ENCODE assay signal across 23 cellular contexts in the genomic region with DNA sequence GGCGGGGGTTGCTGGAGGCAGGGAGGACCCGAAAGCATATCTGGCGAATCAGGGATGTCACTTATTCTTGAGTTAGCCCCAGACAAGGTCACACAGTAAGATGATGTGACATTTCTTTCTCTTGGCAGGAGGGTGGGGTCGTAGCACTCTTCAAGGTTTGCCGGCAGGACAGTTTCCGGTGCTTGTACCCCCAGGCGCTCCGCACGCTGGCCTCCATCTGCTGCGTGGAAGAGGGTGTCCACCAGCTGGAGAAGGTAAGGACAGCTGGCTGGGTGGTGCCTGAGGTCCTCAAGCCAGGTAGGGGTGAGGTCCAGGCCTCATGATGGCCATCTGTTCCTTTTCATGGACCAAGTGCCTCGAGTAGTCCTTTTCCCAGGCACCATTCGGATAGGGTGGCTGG.
A peak's percentile ranks its signal among the peaks of the same experiment; 100 is the strongest.
DNase-seq lines count a peak whose midpoint lies in the region; ATAC-seq, FAIRE-seq and TF ChIP-seq lines count a peak whose summit lies in the region.
"Had no signal": no experiment of that assay in that cellular context is flagged by ENCODE, and none has a peak within 500 bp of the region (broad histone marks: within the 10 kb centered on the region; RNA-seq: fewer than 3 reads in every experiment).

No MANE protein-coding gene starts in this region.

- no peaks in the 10 kb centered on the region for H3K36me3 ChIP-seq in liver (ENCODE audit: control insufficient read depth in 4 of 4, insufficient read depth in 3 of 4, low read depth in 1 of 4, low read length in 3 of 4)
- no peaks in the 10 kb centered on the region for H3K36me3 ChIP-seq in HepG2 (replicated peaks in 1 of 2; ENCODE audit: control insufficient read depth in 1 of 2, insufficient read depth in 2 of 2, low read length in 2 of 2)
- H3K36me3 ChIP-seq in endodermal cell (ENCODE audit: control insufficient read depth, insufficient read depth, low read length), result no peaks in the 10 kb centered on the region
- H3K36me3 ChIP-seq in right lobe of liver, result no peaks in the 10 kb centered on the region
- H3K36me3 ChIP-seq in thoracic aorta, result no peaks in the 10 kb centered on the region
- H3K36me3 ChIP-seq in psoas muscle (ENCODE audit: insufficient read depth in 1 of 2, low read depth in 1 of 2), result no peaks in the 10 kb centered on the region
- H3K36me3 ChIP-seq: BLaER1, HAP-1 had no signal

- H3K27me3 ChIP-seq in liver (ENCODE audit: control insufficient read depth in 4 of 4, insufficient read depth in 4 of 4, low read length in 3 of 4) (no peaks in the 10 kb centered on the region), HepG2 (ENCODE audit: control insufficient read depth in 1 of 2, insufficient read depth in 2 of 2, low read length in 2 of 2) (no peaks in the 10 kb centered on the region), endodermal cell (ENCODE audit: control insufficient read depth, insufficient read depth, low read length, poor library complexity, severe bottlenecking) (peaks cover 8% of the 10 kb centered on the region), right lobe of liver (no peaks in the 10 kb centered on the region), thoracic aorta (replicated peaks; ENCODE audit: insufficient read depth) (no peaks in the 10 kb centered on the region), psoas muscle (ENCODE audit: insufficient read depth in 3 of 3, low read length in 2 of 3) (no peaks in the 10 kb centered on the region)
- H3K27me3 ChIP-seq: BLaER1 had no signal

- H3K36me3 Mint-ChIP-seq in endodermal cell (ENCODE audit: low read depth), result no peaks in the 10 kb centered on the region
- H3K36me3 Mint-ChIP-seq in activated T-helper 17 cell treated with anti-CD3 and anti-CD28 coated beads, Interleukin-2, amount 50 U/mL, for 72 hours (ENCODE audit: low read depth), result no peaks in the 10 kb centered on the region
- H3K36me3 Mint-ChIP-seq: CD4-positive, CD25-positive, alpha-beta regulatory T cell; CD8-positive, alpha-beta T cell had no signal

- DNase-seq in HepG2 (ENCODE audit: low spot score) (no peak), endodermal cell (peak; percentile 13), right lobe of liver (no peak), thoracic aorta (ENCODE audit: low spot score) (no peak), 8988T (no peak), psoas muscle (no peak)
- DNase-seq: Caco-2; CD4-positive, CD25-positive, alpha-beta regulatory T cell; CD8-positive, alpha-beta T cell; DMS153; DND-41; GOT3; HFFc6 had no signal

- H2AFZ ChIP-seq in HepG2 (ENCODE audit: low read length), result no peak overlapping the region

- TF ChIP-seq POLR2A in HepG2 (IDR thresholded peaks at IDR 0.05; ENCODE audit: insufficient read depth in 1 of 2, low read depth in 2 of 2, low read length in 2 of 2), result no peak
- TF ChIP-seq POLR2A in right lobe of liver (IDR thresholded peaks at IDR 0.05), result no peak

- 98% methylated on average over 12 of the region's 12 CpGs for WGBS in liver
- WGBS in HepG2 (ENCODE audit: low lambda C conversion rate), result 28% methylated on average over 8 of the region's 12 CpGs
- 93 to 95% methylated on average over 10 to 12 of the region's 12 CpGs for WGBS in endodermal cell (ENCODE audit: insufficient coverage in 1 of 2, insufficient read length in 1 of 2), 2 experiments
- 83% methylated on average over 2 of the region's 12 CpGs for WGBS in right lobe of liver (ENCODE audit: insufficient coverage, low coverage, low lambda C conversion rate, missing lambda C conversion rate)
- 90 to 93% (median 93%) methylated on average over 12 of the region's 12 CpGs for WGBS in psoas muscle, 3 donors

- peaks cover 3 to 57% (median 34%) of the 10 kb centered on the region in 4 donors for H3K4me1 ChIP-seq in liver (ENCODE audit: control insufficient read depth in 4 of 4, insufficient read depth in 4 of 4, low read length in 3 of 4)
- peaks cover 12% of the 10 kb centered on the region for H3K4me1 ChIP-seq in HepG2 (ENCODE audit: insufficient read depth, low read length)
- H3K4me1 ChIP-seq in endodermal cell (ENCODE audit: control insufficient read depth, insufficient read depth, low read length), result no peaks in the 10 kb centered on the region
- H3K4me1 ChIP-seq in right lobe of liver, result peaks cover 0 to 43% (median 17%) of the 10 kb centered on the region in 4 donors
- H3K4me1 ChIP-seq in thoracic aorta (ENCODE audit: control insufficient read depth in 1 of 2, low read depth in 2 of 2), result peaks cover 0 to 48% of the 10 kb centered on the region in 2 donors
- peaks cover 25% of the 10 kb centered on the region for H3K4me1 ChIP-seq in psoas muscle
- H3K4me1 ChIP-seq: BLaER1, HAP-1 had no signal

- H3K4me3 ChIP-seq in liver (ENCODE audit: low read depth in 1 of 3, low read length in 3 of 3) (no peak overlapping the region), HepG2 (replicated peaks in 1 of 3; ENCODE audit: insufficient read depth in 1 of 3, low read depth in 2 of 3, low read length in 3 of 3) (no peak overlapping the region), endodermal cell (ENCODE audit: low read length) (no peak overlapping the region), right lobe of liver (no peak overlapping the region), thoracic aorta (no peak overlapping the region), psoas muscle (no peak overlapping the region)
- H3K4me3 ChIP-seq: BLaER1, HAP-1 had no signal

- intact Hi-C loops in HepG2 (cut with micrococcal nuclease; ENCODE audit: unreplicated experiment) (no loop called here), right lobe of liver (cut with DNase I) (loop anchor here in 1 of 2 donors (10.0 kb wide), 1 partner anchor 56 kb away; no protein-coding TSS in a partner anchor), psoas muscle (cut with DNase I) (loop anchor here (10.0 kb wide), 2 partner anchors 226 to 296 kb away; partner anchors contain the start of gene CALCA (in 2 of the 2))

- TF ChIP-seq EP300 in HepG2 (IDR thresholded peaks at IDR 0.05; ENCODE audit: low read depth in 2 of 2, low read length in 2 of 2) (no peak), HepG2 (CRISPR knock-in tag; IDR thresholded peaks at IDR 0.05; ENCODE audit: borderline replicate concordance) (no peak)

- H3K27ac ChIP-seq in liver (ENCODE audit: low read depth in 1 of 2, low read length in 2 of 2) (peak overlapping the region; percentile 63 to 80), HepG2 (ENCODE audit: extremely low read length, insufficient read depth, low read length) (no peak overlapping the region), endodermal cell (ENCODE audit: low read depth, low read length) (no peak overlapping the region), right lobe of liver (peak overlapping the region in 2 of 3 donors; percentile 63 to 83), thoracic aorta (peak overlapping the region; percentile 10 to 19), psoas muscle (no peak overlapping the region)
- H3K27ac ChIP-seq: BLaER1, C4-2B had no signal

- TF ChIP-seq CTCF in liver (IDR thresholded peaks at IDR 0.05; ENCODE audit: low read depth, low read length, missing input control) (no peak), HepG2 (CRISPR knock-in tag; IDR thresholded peaks at IDR 0.05) (no peak), endodermal cell (conservative IDR thresholded peaks at IDR 0.05) (no peak), right lobe of liver (IDR thresholded peaks at IDR 0.05) (no peak), thoracic aorta (IDR thresholded peaks at IDR 0.05) (no peak), psoas muscle (IDR thresholded peaks at IDR 0.05) (no peak)

- peaks cover 5% of the 10 kb centered on the region for H3K4me1 Mint-ChIP-seq in endodermal cell
- no peaks in the 10 kb centered on the region for H3K4me1 Mint-ChIP-seq in activated T-helper 17 cell treated with anti-CD3 and anti-CD28 coated beads, Interleukin-2, amount 50 U/mL, for 72 hours
- H3K4me1 Mint-ChIP-seq: B cell; CD4-positive, CD25-positive, alpha-beta regulatory T cell had no signal

- TF ChIP-seq RAD21 in liver (IDR thresholded peaks at IDR 0.05) (no peak), HepG2 (CRISPR knock-in tag; IDR thresholded peaks at IDR 0.05) (no peak)

- no peak for FAIRE-seq in HepG2 (lab: Jason Lieb, UNC)
- FAIRE-seq: A204.1, G401.6, GM12892, H54 had no signal

- H3K9me3 ChIP-seq in liver (ENCODE audit: control insufficient read depth in 4 of 4, low read length in 3 of 4), result no peaks in the 10 kb centered on the region
- no peaks in the 10 kb centered on the region for H3K9me3 ChIP-seq in HepG2 (ENCODE audit: low read length)
- no peaks in the 10 kb centered on the region for H3K9me3 ChIP-seq in endodermal cell (ENCODE audit: control insufficient read depth, low read length)
- H3K9me3 ChIP-seq in right lobe of liver, result no peaks in the 10 kb centered on the region
- H3K9me3 ChIP-seq in thoracic aorta, result no peaks in the 10 kb centered on the region
- no peaks in the 10 kb centered on the region for H3K9me3 ChIP-seq in psoas muscle
- H3K9me3 ChIP-seq: BLaER1, Caco-2, HAP-1 had no signal

- no peaks in the 10 kb centered on the region for H4K20me1 ChIP-seq in HepG2 (ENCODE audit: insufficient read depth, low read length)
- H4K20me1 ChIP-seq: BLaER1 had no signal

- CTCF ChIA-PET in HepG2 (lab: Yijun Ruan, JAX; ENCODE audit: low intra/inter-chr PET ratio, low total read pairs), result no interaction called here

- peaks cover 13% of the 10 kb centered on the region for H3K27me3 Mint-ChIP-seq in endodermal cell (ENCODE audit: insufficient read depth)
- H3K27me3 Mint-ChIP-seq in activated T-helper 17 cell treated with anti-CD3 and anti-CD28 coated beads, Interleukin-2, amount 50 U/mL, for 72 hours, result no peaks in the 10 kb centered on the region

- ATAC-seq in HepG2, result no peak
- ATAC-seq in right lobe of liver, result no peak
- ATAC-seq in thoracic aorta (ENCODE audit: insufficient number of reproducible peaks, low FRiP score, low read depth), result no peak
- ATAC-seq in psoas muscle, result no peak
- no peak for ATAC-seq in activated T-helper 17 cell treated with anti-CD3 and anti-CD28 coated beads, Interleukin-2, amount 50 U/mL, for 72 hours (replicated peaks)
- ATAC-seq: CD8-positive, alpha-beta T cell had no signal

- POLR2A ChIA-PET in HepG2 (lab: Yijun Ruan, JAX), result no interaction called here

- H3K27ac Mint-ChIP-seq in endodermal cell, result no peak overlapping the region
- H3K27ac Mint-ChIP-seq in activated T-helper 17 cell treated with anti-CD3 and anti-CD28 coated beads, Interleukin-2, amount 50 U/mL, for 72 hours, result no peak overlapping the region
- H3K27ac Mint-ChIP-seq: B cell; CD4-positive, CD25-positive, alpha-beta regulatory T cell; CD8-positive, alpha-beta T cell; HFFc6 had no signal

- no TSS peak for BruUV-seq in HepG2 (replicated peaks; lab: Mats Ljungman, UMichigan)

- H3K9me3 Mint-ChIP-seq in endodermal cell, result no peaks in the 10 kb centered on the region
- H3K9me3 Mint-ChIP-seq in activated T-helper 17 cell treated with anti-CD3 and anti-CD28 coated beads, Interleukin-2, amount 50 U/mL, for 72 hours, result no peaks in the 10 kb centered on the region
- H3K9me3 Mint-ChIP-seq: CD4-positive, CD25-positive, alpha-beta regulatory T cell; CD8-positive, alpha-beta T cell; HFFc6 had no signal

- in situ Hi-C loops in HepG2 (cut with HindIII; ENCODE audit: extremely low pct_ligation_motif_present, low pct_unique_long_range_greater_than_20kb), result no loop called here

- H3K4me3 Mint-ChIP-seq in endodermal cell, result no peak overlapping the region
- no peak overlapping the region for H3K4me3 Mint-ChIP-seq in activated T-helper 17 cell treated with anti-CD3 and anti-CD28 coated beads, Interleukin-2, amount 50 U/mL, for 72 hours
- H3K4me3 Mint-ChIP-seq: B cell; CD4-positive, CD25-positive, alpha-beta regulatory T cell; CD8-positive, alpha-beta T cell; HFFc6 had no signal

- H3K4me2 ChIP-seq in HepG2 (ENCODE audit: low read depth, low read length), result no peak overlapping the region
- H3K4me2 ChIP-seq: BLaER1 had no signal

- no peaks in the 10 kb centered on the region for H3K79me2 ChIP-seq in HepG2 (ENCODE audit: insufficient read depth, low read length)

- H3K9ac ChIP-seq in liver (ENCODE audit: low read depth in 1 of 2, low read length in 2 of 2) (no peak overlapping the region), HepG2 (ENCODE audit: insufficient read depth, low read depth, low read length) (no peak overlapping the region), endodermal cell (ENCODE audit: extremely low read depth, low read length, poor library complexity, severe bottlenecking) (no peak overlapping the region)
- H3K9ac ChIP-seq: BLaER1 had no signal

Comparison
In these comparisons a context has a peak if more than half of its experiments do, and no peak if none do; other contexts are left out.
1. H3K27ac ChIP-seq: peak in liver (2 of 2), right lobe of liver (2 of 3) and thoracic aorta (2 of 2); none in HepG2 (single experiment), endodermal cell (single experiment) and psoas muscle (single experiment).